ENCODE assay signal across 8 cellular contexts in genomic region chr14:105086833-105087307, GRCh38. TPM values are rescaled to one million over a fixed set of nuclear protein-coding genes. Genes with fewer than 3 reads are reported as not detected.
A peak's percentile ranks its signal among the peaks of the same experiment; 100 is the strongest.
DNase-seq lines count a peak whose midpoint lies in the region; ATAC-seq and TF ChIP-seq lines count a peak whose summit lies in the region.

No MANE protein-coding gene starts in this region.

- peak overlapping the region; percentile 57 to 73 (median 68) for H3K9ac ChIP-seq in BLaER1 treated with 17β-estradiol and CSF1 and Interleukin-3, amounts not matched to agents 10 nM and 100 nM
- H3K9ac ChIP-seq in OCI-LY1 (ENCODE audit: low read length) = no peak overlapping the region

- DNase-seq in activated T-cell treated with anti-CD3 and anti-CD28 coated beads for 4 hours (peak; percentile 72), natural killer cell (peak; percentile 84)
- peak; percentile 90 to 93 for DNase-seq in stimulated activated naive CD8-positive, alpha-beta T cell treated with anti-CD3 and anti-CD28 coated beads, Interleukin-15, amount 100 ng/mL, for 72 hours

- peaks cover 31 to 81% (median 71%) of the 10 kb centered on the region in 10 experiments for H3K4me1 ChIP-seq in BLaER1 treated with 17β-estradiol and CSF1 and Interleukin-3, amounts not matched to agents 10 nM and 100 nM
- no peaks in the 10 kb centered on the region for H3K4me1 ChIP-seq in OCI-LY1 (ENCODE audit: insufficient read depth, low read length, severe bottlenecking)

- peak overlapping the region; percentile 91 to 99 (median 98) for H3K4me2 ChIP-seq in BLaER1 treated with 17β-estradiol and CSF1 and Interleukin-3, amounts not matched to agents 10 nM and 100 nM
- H3K4me2 ChIP-seq in OCI-LY1 (ENCODE audit: low read length) = no peak overlapping the region

- peaks cover 7 to 45% of the 10 kb centered on the region in 2 donors for H3K4me1 Mint-ChIP-seq in natural killer cell
- peaks cover 42% of the 10 kb centered on the region for H3K4me1 Mint-ChIP-seq in stimulated activated naive CD8-positive, alpha-beta T cell treated with anti-CD3 and anti-CD28 coated beads, Interleukin-15, amount 100 ng/mL, for 72 hours

- H3K27me3 ChIP-seq in BLaER1 treated with 17β-estradiol and CSF1 and Interleukin-3, amounts not matched to agents 10 nM and 100 nM = peaks cover 16 to 23% (median 19%) of the 10 kb centered on the region in 11 experiments
- H3K27me3 ChIP-seq in OCI-LY1 (ENCODE audit: insufficient read depth, low read length) = peaks cover 6% of the 10 kb centered on the region; the same call in 1 of the 2 replicates

- peak overlapping the region; percentile 82 for H3K4me3 Mint-ChIP-seq in natural killer cell
- H3K4me3 Mint-ChIP-seq in stimulated activated naive CD8-positive, alpha-beta T cell treated with anti-CD3 and anti-CD28 coated beads, Interleukin-15, amount 100 ng/mL, for 72 hours = peak overlapping the region; percentile 78 to 89

- no peak overlapping the region for H2AFZ ChIP-seq in OCI-LY1 (ENCODE audit: low read length)

- no peaks in the 10 kb centered on the region for H3K79me2 ChIP-seq in OCI-LY1 (ENCODE audit: insufficient read depth, low read length)

- H3F3A ChIP-seq in OCI-LY1 (ENCODE audit: insufficient read depth, low read length) = no peaks in the 10 kb centered on the region

- H3K36me3 ChIP-seq in BLaER1 treated with 17β-estradiol and CSF1 and Interleukin-3, amounts not matched to agents 10 nM and 100 nM = no peaks in the 10 kb centered on the region
- H3K36me3 ChIP-seq in OCI-LY1 (ENCODE audit: insufficient read depth, low read length) = no peaks in the 10 kb centered on the region

- H3K27me3 Mint-ChIP-seq in natural killer cell (ENCODE audit: low read depth in 2 of 2) = peaks cover 0 to 6% of the 10 kb centered on the region in 2 donors
- peaks cover 8% of the 10 kb centered on the region for H3K27me3 Mint-ChIP-seq in stimulated activated naive CD8-positive, alpha-beta T cell treated with anti-CD3 and anti-CD28 coated beads, Interleukin-15, amount 100 ng/mL, for 72 hours

- intact Hi-C loops in natural killer cell (cut with micrococcal nuclease) = loop anchor here (2.0 kb wide), 1 partner anchor 22 kb away; the partner anchor contains the start of gene GPR132

- H3K9me2 ChIP-seq in OCI-LY1 (ENCODE audit: low read depth, low read length) = no peaks in the 10 kb centered on the region

- peak; percentile 76 for ATAC-seq in GM19025 (IDR thresholded peaks at IDR 0.05; ENCODE audit: low read depth, unreplicated experiment)
- peak; percentile 47 for ATAC-seq in HG03442 (IDR thresholded peaks at IDR 0.05; ENCODE audit: unreplicated experiment)
- peak; percentile 22 for ATAC-seq in esophagus mucosa
- peak; percentile 90 to 94 (median 92) for ATAC-seq in natural killer cell
- peak; percentile 89 for ATAC-seq in stimulated activated naive CD8-positive, alpha-beta T cell treated with anti-CD3 and anti-CD28 coated beads, Interleukin-15, amount 100 ng/mL, for 72 hours

- TF ChIP-seq CTCF in OCI-LY1 (IDR thresholded peaks at IDR 0.05; ENCODE audit: low read length) (peak; percentile 70), natural killer cell (IDR thresholded peaks at IDR 0.05) (peak; percentile 76)

- H3K4me3 ChIP-seq in BLaER1 treated with 17β-estradiol and CSF1 and Interleukin-3, amounts not matched to agents 10 nM and 100 nM = peak overlapping the region; percentile 49 to 71 (median 60)
- H3K4me3 ChIP-seq in OCI-LY1 (ENCODE audit: low read depth, low read length, poor library complexity, severe bottlenecking) = no peak overlapping the region

- no peaks in the 10 kb centered on the region for H3K36me3 Mint-ChIP-seq in natural killer cell

- H3K27ac ChIP-seq in BLaER1 treated with 17β-estradiol and CSF1 and Interleukin-3, amounts not matched to agents 10 nM and 100 nM = peak overlapping the region in 10 of 11 experiments; percentile 13 to 69 (median 46); a peak in 17 of 22 replicates
- H3K27ac ChIP-seq in OCI-LY1 (ENCODE audit: low read depth, low read length, poor library complexity, severe bottlenecking) = no peak overlapping the region

- peak overlapping the region; percentile 45 to 81 for H3K27ac Mint-ChIP-seq in natural killer cell
- H3K27ac Mint-ChIP-seq in stimulated activated naive CD8-positive, alpha-beta T cell treated with anti-CD3 and anti-CD28 coated beads, Interleukin-15, amount 100 ng/mL, for 72 hours = peak overlapping the region; percentile 64 to 76

- peaks cover 0 to 75% (median 45%) of the 10 kb centered on the region in 11 experiments; a peak in 19 of 22 replicates for H4K20me1 ChIP-seq in BLaER1 treated with 17β-estradiol and CSF1 and Interleukin-3, amounts not matched to agents 10 nM and 100 nM
- no peaks in the 10 kb centered on the region for H4K20me1 ChIP-seq in OCI-LY1 (ENCODE audit: insufficient read depth, low read length)

- H3K9me3 ChIP-seq in BLaER1 treated with 17β-estradiol and CSF1 and Interleukin-3, amounts not matched to agents 10 nM and 100 nM (replicated peaks in 1 of 11) = no peaks in the 10 kb centered on the region
- no peaks in the 10 kb centered on the region for H3K9me3 ChIP-seq in OCI-LY1 (ENCODE audit: low read length)

- no peaks in the 10 kb centered on the region for H3K9me3 Mint-ChIP-seq in natural killer cell
- peaks cover 0 to 7% of the 10 kb centered on the region in 2 donors for H3K9me3 Mint-ChIP-seq in stimulated activated naive CD8-positive, alpha-beta T cell treated with anti-CD3 and anti-CD28 coated beads, Interleukin-15, amount 100 ng/mL, for 72 hours

RNA-seq across cellular contexts. Expression of gene GPR132, which starts 21.6 kb away (rescaled TPM):
- total RNA-seq in esophagus mucosa = 0.36 TPM
- 10 to 100 TPM; 18.2 to 30.3 (median 26.7) TPM for total RNA-seq in natural killer cell

Comparison
In these comparisons a context has a peak if more than half of its experiments do, and no peak if none do; other contexts are left out.
1. ATAC-seq: peak in every context shown above with its lines; median percentile 92 in natural killer cell; 89 in stimulated activated naive CD8-positive, alpha-beta T cell treated with anti-CD3 and anti-CD28 coated beads, Interleukin-15, amount 100 ng/mL, for 72 hours; 76 in GM19025; 47 in HG03442; 22 in esophagus mucosa.
2. RNA of gene GPR132, which starts 21.6 kb away (total RNA-seq): 18.2 to 30.3 TPM in natural killer cell; 0.36 TPM in esophagus mucosa (single experiment); every median in the first group is over 10 times any median in the second.
3. Peak in every context shown above with its lines, with median percentiles within 50 percentile points of each other: DNase-seq.